8 cellular contexts compared by ENCODE assay signal in genomic region chr6:7974932-7975763, GRCh38.
DNase-seq lines count a peak whose midpoint lies in the region; ATAC-seq, FAIRE-seq and TF ChIP-seq lines count a peak whose summit lies in the region.

No MANE protein-coding gene starts in this region.

- no peak for FAIRE-seq in GM12878 (lab: Jason Lieb, UNC)
- FAIRE-seq in kidney (lab: Jason Lieb, UNC): no peak

- CTCF ChIA-PET in GM12878 (lab: Yijun Ruan, JAX): no interaction called here
- CTCF ChIA-PET in CD4-positive, alpha-beta memory T cell (lab: Charles Lee; ENCODE audit: partially characterized antibody): no interaction called here
- CTCF ChIA-PET in CD8-positive, alpha-beta T cell (lab: Charles Lee): interaction anchor here (0.6 kb wide), 1 partner anchor 17 kb away, joined by 3 read pairs; no protein-coding TSS in a partner anchor

- H3K4me3 Mint-ChIP-seq in CD4-positive, alpha-beta memory T cell: no peak overlapping the region
- no peak overlapping the region for H3K4me3 Mint-ChIP-seq in CD8-positive, alpha-beta T cell

- no peak overlapping the region for H2AFZ ChIP-seq in GM12878 (ENCODE audit: control insufficient read depth, low read depth, low read length)

- H3K27ac ChIP-seq in GM12878 (ENCODE audit: control insufficient read depth, insufficient read depth): no peak overlapping the region
- H3K27ac ChIP-seq in kidney (ENCODE audit: low read depth in 2 of 2, low read length in 2 of 2): no peak overlapping the region
- H3K27ac ChIP-seq in stomach smooth muscle (ENCODE audit: low read length): no peak overlapping the region
- H3K27ac ChIP-seq in CD4-positive, alpha-beta memory T cell (ENCODE audit: low read depth, low read length): no peak overlapping the region
- H3K27ac ChIP-seq in CD8-positive, alpha-beta T cell (ENCODE audit: low read depth, low read length): no peak overlapping the region

- WGBS in GM12878 (ENCODE audit: insufficient coverage, insufficient replicate concordance, low lambda C conversion rate, missing lambda C conversion rate): 52% methylated on average over 19 of the region's 19 CpGs

- peak; percentile 98 for DNase-seq in EH (ENCODE audit: low read depth)
- DNase-seq in LNCaP clone FGC (ENCODE audit: low read depth): peak; percentile 96
- DNase-seq in GM12878 (ENCODE audit: low read depth, low spot score): no peak
- DNase-seq in kidney: peak; percentile 89
- DNase-seq in CD4-positive, alpha-beta memory T cell: no peak
- DNase-seq in CD8-positive, alpha-beta T cell: no peak

- SMC1A ChIA-PET in GM12878 (lab: Charles Lee; ENCODE audit: uncharacterized antibody, unreplicated experiment): no interaction called here

- H3K4me3 ChIP-seq in LNCaP clone FGC (ENCODE audit: low read depth, low read length) (peak overlapping the region; percentile 23; the same call in 1 of the 2 replicates), GM12878 (no peak overlapping the region), kidney (ENCODE audit: low read length in 2 of 2) (no peak overlapping the region), stomach smooth muscle (ENCODE audit: low read length in 2 of 2) (peak overlapping the region; percentile 23 to 60)
- H3K4me3 ChIP-seq in CD4-positive, alpha-beta memory T cell (ENCODE audit: low read length in 2 of 2): no peak overlapping the region
- no peak overlapping the region for H3K4me3 ChIP-seq in CD8-positive, alpha-beta T cell (ENCODE audit: low read depth, low read length)

- H3K9me3 ChIP-seq in GM12878 (replicated peaks; ENCODE audit: control insufficient read depth, insufficient read depth, low read length): peaks cover 1% of the 10 kb centered on the region; the same call in 2 of the 3 replicates
- H3K9me3 ChIP-seq in kidney (ENCODE audit: control insufficient read depth in 1 of 2, low read length in 2 of 2): peaks cover 0 to 2% of the 10 kb centered on the region in 2 donors
- H3K9me3 ChIP-seq in stomach smooth muscle (ENCODE audit: control insufficient read depth in 2 of 2, low read length in 2 of 2): no peaks in the 10 kb centered on the region
- no peaks in the 10 kb centered on the region for H3K9me3 ChIP-seq in CD4-positive, alpha-beta memory T cell (ENCODE audit: control insufficient read depth in 1 of 2, low read length in 2 of 2)
- H3K9me3 ChIP-seq in CD8-positive, alpha-beta T cell (ENCODE audit: low read length): peaks cover 5% of the 10 kb centered on the region

- H3K27me3 ChIP-seq in GM12878 (replicated peaks in 1 of 2; ENCODE audit: control insufficient read depth in 2 of 2, insufficient read depth in 2 of 2, low read length in 1 of 2): peaks cover 0 to 3% of the 10 kb centered on the region in 2 experiments; a peak in 1 of 4 replicates
- H3K27me3 ChIP-seq in stomach smooth muscle (ENCODE audit: control insufficient read depth in 1 of 2, insufficient read depth in 2 of 2, low read length in 2 of 2): peaks cover 0 to 4% of the 10 kb centered on the region in 2 donors
- no peaks in the 10 kb centered on the region for H3K27me3 ChIP-seq in CD4-positive, alpha-beta memory T cell (ENCODE audit: insufficient read depth, low read length)
- H3K27me3 ChIP-seq in CD8-positive, alpha-beta T cell (ENCODE audit: insufficient read depth, low read length): peaks cover 4% of the 10 kb centered on the region

- H3K9me3 Mint-ChIP-seq in CD4-positive, alpha-beta memory T cell: peaks cover 0 to 7% (median 4%) of the 10 kb centered on the region in 8 donors
- peaks cover 4% of the 10 kb centered on the region for H3K9me3 Mint-ChIP-seq in CD8-positive, alpha-beta T cell

- no peak for ATAC-seq in GM12878
- no peak for ATAC-seq in CD8-positive, alpha-beta T cell
- ATAC-seq in GM21576 (IDR thresholded peaks at IDR 0.05; ENCODE audit: unreplicated experiment): no peak

- in situ Hi-C loops in GM12878 (cut with MboI): no loop called here

- TF ChIP-seq EP300 in GM12878 (IDR thresholded peaks at IDR 0.05; ENCODE audit: borderline replicate concordance in 1 of 2, control insufficient read depth in 1 of 2, low read depth in 2 of 2, low read length in 2 of 2): no peak

- TF ChIP-seq CTCF in LNCaP clone FGC (IDR thresholded peaks at IDR 0.05; ENCODE audit: control insufficient read depth, extremely low read depth, insufficient read depth) (no peak), GM12878 (IDR thresholded peaks at IDR 0.05 in 2 of 3, conservative IDR thresholded peaks at IDR 0.05 in 1 of 3; ENCODE audit: control insufficient read depth in 2 of 3, extremely low read depth in 1 of 3, insufficient read depth in 1 of 3, low read depth in 3 of 3, low read length in 3 of 3) (no peak), kidney (IDR thresholded peaks at IDR 0.05; ENCODE audit: borderline replicate concordance, extremely low read depth, insufficient read depth) (no peak)
- TF ChIP-seq CTCF in CD8-positive, alpha-beta T cell (IDR thresholded peaks at IDR 0.05): no peak

- H4K20me1 ChIP-seq in GM12878 (ENCODE audit: control insufficient read depth, insufficient read depth): no peaks in the 10 kb centered on the region

- no peak overlapping the region for H3K9ac ChIP-seq in GM12878 (ENCODE audit: control insufficient read depth, insufficient read depth, low read length)
- H3K9ac ChIP-seq in kidney (ENCODE audit: low read length in 2 of 2): peak overlapping the region in 1 of 2 donors; percentile 21
- H3K9ac ChIP-seq in stomach smooth muscle (ENCODE audit: low read length in 2 of 2): no peak overlapping the region

- no peak overlapping the region for H3K4me2 ChIP-seq in GM12878 (ENCODE audit: control insufficient read depth, insufficient read depth)

- H3K36me3 ChIP-seq in GM12878 (ENCODE audit: control insufficient read depth in 2 of 2, insufficient read depth in 2 of 2, low read length in 1 of 2): no peaks in the 10 kb centered on the region
- no peaks in the 10 kb centered on the region for H3K36me3 ChIP-seq in kidney (ENCODE audit: control insufficient read depth in 1 of 2, insufficient read depth in 2 of 2, low read length in 2 of 2)
- no peaks in the 10 kb centered on the region for H3K36me3 ChIP-seq in stomach smooth muscle (ENCODE audit: control insufficient read depth in 2 of 2, insufficient read depth in 2 of 2, low read length in 2 of 2)
- no peaks in the 10 kb centered on the region for H3K36me3 ChIP-seq in CD4-positive, alpha-beta memory T cell (ENCODE audit: insufficient read depth, low read length)
- H3K36me3 ChIP-seq in CD8-positive, alpha-beta T cell (ENCODE audit: insufficient read depth, low read length): no peaks in the 10 kb centered on the region

- H3K4me1 Mint-ChIP-seq in CD4-positive, alpha-beta memory T cell: peaks cover 0 to 2% (median 0%) of the 10 kb centered on the region in 4 donors
- H3K4me1 Mint-ChIP-seq in CD8-positive, alpha-beta T cell (ENCODE audit: low read depth): peaks cover 2% of the 10 kb centered on the region

- intact Hi-C loops in GM12878 (cut with micrococcal nuclease; ENCODE audit: unreplicated experiment) (no loop called here), kidney (cut with DNase I) (no loop called here)
- intact Hi-C loops in CD4-positive, alpha-beta memory T cell (cut with micrococcal nuclease): no loop called here
- intact Hi-C loops in CD8-positive, alpha-beta T cell (cut with DNase I, micrococcal nuclease): no loop called here

- no peak overlapping the region for H3K27ac Mint-ChIP-seq in CD4-positive, alpha-beta memory T cell
- H3K27ac Mint-ChIP-seq in CD8-positive, alpha-beta T cell: no peak overlapping the region

- RAD21 ChIA-PET in GM12878 (lab: Charles Lee; ENCODE audit: unreplicated experiment): no interaction called here

- no peaks in the 10 kb centered on the region for H3K79me2 ChIP-seq in GM12878 (ENCODE audit: control insufficient read depth, insufficient read depth, low read length)

- no peak for TF ChIP-seq POLR2A in GM12878 (IDR thresholded peaks at IDR 0.05; ENCODE audit: low read depth, low read length)

- H3K36me3 Mint-ChIP-seq in CD4-positive, alpha-beta memory T cell: peaks cover 2 to 4% of the 10 kb centered on the region in 2 donors
- no peaks in the 10 kb centered on the region for H3K36me3 Mint-ChIP-seq in CD8-positive, alpha-beta T cell

- no peak for TF ChIP-seq RAD21 in GM12878 (IDR thresholded peaks at IDR 0.05; ENCODE audit: insufficient read depth, low read depth, low read length)

- H3K27me3 Mint-ChIP-seq in CD4-positive, alpha-beta memory T cell: peaks cover 6 to 17% of the 10 kb centered on the region in 2 donors
- H3K27me3 Mint-ChIP-seq in CD8-positive, alpha-beta T cell (ENCODE audit: low read depth): peaks cover 22% of the 10 kb centered on the region

- POLR2A ChIA-PET in GM12878 (lab: Charles Lee): no interaction called here
- POLR2A ChIA-PET in CD4-positive, alpha-beta memory T cell (lab: Charles Lee; ENCODE audit: partially characterized antibody): no interaction called here
- POLR2A ChIA-PET in CD8-positive, alpha-beta T cell (lab: Charles Lee): no interaction called here

- no TSS peak for BruUV-seq in GM12878 (replicated peaks; lab: Mats Ljungman, UMichigan)

- no peaks in the 10 kb centered on the region for H3K4me1 ChIP-seq in GM12878 (ENCODE audit: control insufficient read depth, insufficient read depth, low read length)
- H3K4me1 ChIP-seq in kidney (ENCODE audit: control insufficient read depth in 1 of 2, insufficient read depth in 1 of 2, low read depth in 1 of 2, low read length in 2 of 2): peaks cover 0 to 4% of the 10 kb centered on the region in 2 donors
- peaks cover 12% of the 10 kb centered on the region for H3K4me1 ChIP-seq in stomach smooth muscle (ENCODE audit: control insufficient read depth, insufficient read depth, low read length)
- no peaks in the 10 kb centered on the region for H3K4me1 ChIP-seq in CD4-positive, alpha-beta memory T cell (ENCODE audit: insufficient read depth, low read length)
- no peaks in the 10 kb centered on the region for H3K4me1 ChIP-seq in CD8-positive, alpha-beta T cell (ENCODE audit: insufficient read depth, low read length)

TF ChIP-seq in GM12878, 131 proteins besides CTCF, POLR2A, EP300 and RAD21:
- no peak for TF ChIP-seq ZZZ3 (IDR thresholded peaks at IDR 0.05; ENCODE audit: control insufficient read depth, insufficient read length, low read depth)
- TF ChIP-seq FOXK2 (IDR thresholded peaks at IDR 0.05): peak; percentile 20; the same call in 1 of the 2 replicates

Comparison
In these comparisons a context has a peak if more than half of its experiments do, and no peak if none do; other contexts are left out.
1. DNase-seq: peak in EH (single experiment), LNCaP clone FGC (single experiment) and kidney (single experiment); none in GM12878 (single experiment), CD4-positive, alpha-beta memory T cell (0 of 5) and CD8-positive, alpha-beta T cell (0 of 7).
2. H3K4me3 ChIP-seq: peak in LNCaP clone FGC (single experiment) and stomach smooth muscle (2 of 2); none in GM12878 (single experiment), kidney (0 of 2), CD4-positive, alpha-beta memory T cell (0 of 2) and CD8-positive, alpha-beta T cell (single experiment).